In genomic region chr3:120147072-120147871, GRCh38 we compare ENCODE assay signal across 8 cellular contexts. TPM values are rescaled to one million over a fixed set of nuclear protein-coding genes. Genes with fewer than 3 reads are reported as not detected.
A peak's percentile ranks its signal among the peaks of the same experiment; 100 is the strongest.
DNase-seq lines count a peak whose midpoint lies in the region; ATAC-seq and TF ChIP-seq lines count a peak whose summit lies in the region.

No MANE protein-coding gene starts in this region.

- H4K91ac ChIP-seq in H9 (ENCODE audit: insufficient read length, low read depth, low read length) = no peak overlapping the region

- H3K9ac ChIP-seq in H9 (ENCODE audit: extremely low read depth, insufficient read length, low read length) = no peak overlapping the region
- H3K9ac ChIP-seq in PC-3 (ENCODE audit: low read length) = no peak overlapping the region

- no peaks in the 10 kb centered on the region for H3K9me2 ChIP-seq in PC-3 (replicated peaks; ENCODE audit: low read length)

- H3K23ac ChIP-seq in H9 (ENCODE audit: insufficient read length, low read depth, low read length) = no peak overlapping the region

- no peaks in the 10 kb centered on the region for H3K27me3 Mint-ChIP-seq in H9 (ENCODE audit: low read depth)

- no peaks in the 10 kb centered on the region for H3K79me2 ChIP-seq in H9 (ENCODE audit: insufficient read depth, low read length)
- no peaks in the 10 kb centered on the region for H3K79me2 ChIP-seq in PC-3 (ENCODE audit: low read length)
- no peaks in the 10 kb centered on the region for H3K79me2 ChIP-seq in osteoblast (ENCODE audit: insufficient read depth, low read length)

- no peak overlapping the region for H3K27ac Mint-ChIP-seq in H9

- H3K4me1 Mint-ChIP-seq in H9 = peaks cover 14 to 18% of the 10 kb centered on the region in 2 experiments

- DNase-seq in CD1c-positive myeloid dendritic cell (ENCODE audit: extremely low spot score) (peak; percentile 5), H9 (peak; percentile 41), PC-3 (peak; percentile 85), T47D (ENCODE audit: low read depth in 1 of 2, low spot score in 1 of 2) (peak; percentile 56 to 96), osteoblast (ENCODE audit: insufficient read length, low spot score, missing footprints) (no peak), cortex of kidney (lab: John Stamatoyannopoulos, UW) (no peak), NCI-H2171 treated with DMSO at 0.1 percent for 48 hours (lab: John Stamatoyannopoulos, UW) (no peak)

- H3K4me3 Mint-ChIP-seq in H9 = no peak overlapping the region

- H3K4me1 ChIP-seq in H9 (ENCODE audit: insufficient read depth, low read length) = peaks cover 7% of the 10 kb centered on the region; the same call in 1 of the 2 replicates
- H3K4me1 ChIP-seq in PC-3 (ENCODE audit: insufficient read depth, low read length) = peaks cover 55% of the 10 kb centered on the region
- peaks cover 18% of the 10 kb centered on the region for H3K4me1 ChIP-seq in osteoblast (ENCODE audit: insufficient read depth, low read length)

- no peak overlapping the region for H2AFZ ChIP-seq in H9 (ENCODE audit: low read length)
- peak overlapping the region; percentile 42 for H2AFZ ChIP-seq in PC-3 (ENCODE audit: low read length)
- H2AFZ ChIP-seq in osteoblast (ENCODE audit: low read length) = peak overlapping the region; percentile 43

- ATAC-seq in PC-3 (peak; percentile 58), GM21717 (IDR thresholded peaks at IDR 0.05; ENCODE audit: unreplicated experiment) (no peak)

- H3K36me3 Mint-ChIP-seq in H9 (ENCODE audit: insufficient read depth in 1 of 3, low read depth in 3 of 3) = no peaks in the 10 kb centered on the region

- no peaks in the 10 kb centered on the region for H3K79me1 ChIP-seq in H9 (ENCODE audit: insufficient read depth, low read depth, low read length, poor library complexity, severe bottlenecking)

- WGBS in H9 (ENCODE audit: extremely low coverage, insufficient read length, low lambda C conversion rate) = no CpG with 5 or more reads among the region's 6 CpGs

- H3K27ac ChIP-seq in H9 (ENCODE audit: insufficient read length, low read depth, low read length) (no peak overlapping the region), PC-3 (ENCODE audit: low read length) (peak overlapping the region; percentile 52), osteoblast (ENCODE audit: low read depth, low read length) (no peak overlapping the region)

- no TSS peak for BruUV-seq in PC-3 (replicated peaks; lab: Mats Ljungman, UMichigan)

- no peaks in the 10 kb centered on the region for H3K23me2 ChIP-seq in H9 (ENCODE audit: insufficient read length, low read depth, low read length, poor library complexity, severe bottlenecking)

- no peak overlapping the region for H3K4ac ChIP-seq in H9 (ENCODE audit: low read depth, low read length)

- H2BK5ac ChIP-seq in H9 (ENCODE audit: insufficient read length, low read length) = no peak overlapping the region

- intact Hi-C loops in PC-3 (cut with micrococcal nuclease) = loop anchor here (2.0 kb wide), 1 partner anchor 14 kb away; no protein-coding TSS in a partner anchor

- H4K8ac ChIP-seq in H9 (replicated peaks; ENCODE audit: insufficient read length, low read depth, low read length) = no peak overlapping the region

- H3K4me2 ChIP-seq in H9 (ENCODE audit: insufficient read depth, insufficient read length, low read length) = no peak overlapping the region
- H3K4me2 ChIP-seq in PC-3 (ENCODE audit: low read length) = peak overlapping the region; percentile 66
- no peak overlapping the region for H3K4me2 ChIP-seq in osteoblast (ENCODE audit: insufficient read depth, low read length)

- no peaks in the 10 kb centered on the region for H3K9me3 Mint-ChIP-seq in H9

- no peak overlapping the region for H2AK5ac ChIP-seq in H9 (ENCODE audit: insufficient read length, low read length)

- POLR2A ChIA-PET in PC-3 (lab: Charles Lee; ENCODE audit: unreplicated experiment) = interaction anchor here (0.6 to 3.2 kb wide), 5 partner anchors 13 to 618 kb away, joined by 3 to 36 read pairs (median 4); partner anchors contain the start of gene GSK3B

- H4K5ac ChIP-seq in H9 (ENCODE audit: insufficient read length, low read depth, low read length) = no peak overlapping the region

- H3K36me3 ChIP-seq in PC-3 (ENCODE audit: low read depth, low read length) (no peaks in the 10 kb centered on the region), osteoblast (ENCODE audit: insufficient read depth, low read length) (no peaks in the 10 kb centered on the region)

- no peak overlapping the region for H2BK15ac ChIP-seq in H9 (ENCODE audit: low read depth, low read length)

- H3K9me3 ChIP-seq in H9 (ENCODE audit: control insufficient read depth, low read depth, low read length) (no peaks in the 10 kb centered on the region), PC-3 (ENCODE audit: low read length) (no peaks in the 10 kb centered on the region), osteoblast (ENCODE audit: low read depth, low read length) (no peaks in the 10 kb centered on the region)

- H2BK120ac ChIP-seq in H9 (ENCODE audit: low read depth, low read length, poor library complexity, severe bottlenecking) = no peak overlapping the region

- no peaks in the 10 kb centered on the region for H3F3A ChIP-seq in PC-3 (ENCODE audit: low read length, unreplicated experiment)

- CTCF ChIA-PET in PC-3 (lab: Charles Lee) = interaction anchor here (0.6 to 1.4 kb wide), 3 partner anchors 13 to 447 kb away, joined by 3 to 6 read pairs (median 6); no protein-coding TSS in a partner anchor

- H4K20me1 ChIP-seq in H9 (ENCODE audit: control insufficient read depth, insufficient read depth, insufficient read length) = no peaks in the 10 kb centered on the region
- no peaks in the 10 kb centered on the region for H4K20me1 ChIP-seq in PC-3 (ENCODE audit: low read length)
- no peaks in the 10 kb centered on the region for H4K20me1 ChIP-seq in osteoblast (ENCODE audit: insufficient read depth, low read length)

- H3K14ac ChIP-seq in H9 (ENCODE audit: insufficient read depth, low read length) = no peak overlapping the region

- in situ Hi-C loops in T47D (cut with HindIII; ENCODE audit: low pct_unique_long_range_greater_than_20kb, low sequenced_read_pairs) = no loop called here

- H2BK12ac ChIP-seq in H9 (ENCODE audit: insufficient read length, low read depth, low read length) = no peak overlapping the region

- H3K4me3 ChIP-seq in PC-3 (ENCODE audit: low read length) = peak overlapping the region; percentile 22; the same call in 1 of the 2 replicates
- H3K4me3 ChIP-seq in osteoblast (ENCODE audit: insufficient read depth, low read length) = no peak overlapping the region

- H3K18ac ChIP-seq in H9 (ENCODE audit: insufficient read length, low read depth, low read length) = no peak overlapping the region

- no peak overlapping the region for H3K56ac ChIP-seq in H9 (ENCODE audit: insufficient read length, low read depth, low read length)

- TF ChIP-seq CTCF in H9 (conservative IDR thresholded peaks at IDR 0.05) (peak; percentile 62; the same call in 2 of the 3 replicates), PC-3 (conservative IDR thresholded peaks at IDR 0.05; ENCODE audit: low read depth, low read length) (peak; percentile 54; the same call in 1 of the 2 replicates), osteoblast (IDR thresholded peaks at IDR 0.05; ENCODE audit: extremely low read depth, low read depth, low read length) (no peak)

- no peaks in the 10 kb centered on the region for H3K27me3 ChIP-seq in H9 (ENCODE audit: insufficient read depth, low read length)
- H3K27me3 ChIP-seq in PC-3 (ENCODE audit: low read length) = no peaks in the 10 kb centered on the region
- H3K27me3 ChIP-seq in osteoblast (ENCODE audit: insufficient read depth, low read length) = no peaks in the 10 kb centered on the region

- H2BK20ac ChIP-seq in H9 (ENCODE audit: low read depth, low read length, poor library complexity, severe bottlenecking) = no peak overlapping the region

- no peak overlapping the region for H3T11ph ChIP-seq in H9 (ENCODE audit: low read length)

RNA-seq across cellular contexts. Expression of gene GSK3B, which starts 53.0 kb away (rescaled TPM):
- total RNA-seq in H9 (2021) (52.8 and 56.5 TPM in 2 replicates), PC-3 (2014; rRNA removed) (55.8 and 71.9 TPM in 2 replicates), osteoblast (79.9 and 87.9 TPM in 2 replicates)

Comparison
In these comparisons a context has a peak if more than half of its experiments do, and no peak if none do; other contexts are left out.
1. DNase-seq: peak in CD1c-positive myeloid dendritic cell (single experiment), H9 (single experiment), PC-3 (single experiment) and T47D (2 of 2); none in osteoblast (single experiment), cortex of kidney (single experiment) and NCI-H2171 treated with DMSO at 0.1 percent for 48 hours (single experiment).